Comparison of ENCODE assay signal across 18 cellular contexts in genomic region chr5:74589204-74590056, GRCh38.
"Had no signal": no experiment of that assay in that cellular context is flagged by ENCODE, and none has a peak within 500 bp of the region (broad histone marks: within the 10 kb centered on the region; RNA-seq: fewer than 3 reads in every experiment).

No MANE protein-coding gene starts in this region.

- H3K36me3 Mint-ChIP-seq: activated naive CD8-positive, alpha-beta T cell treated with anti-CD3 and anti-CD28 coated beads for 36 hours had no signal

- H3K9me3 Mint-ChIP-seq: activated naive CD8-positive, alpha-beta T cell treated with anti-CD3 and anti-CD28 coated beads for 36 hours; activated T-cell treated with anti-CD3 and anti-CD28 coated beads, Interleukin-2, amount 50 U/mL, for 72 hours; stimulated activated naive CD8-positive, alpha-beta T cell treated with anti-CD3 and anti-CD28 coated beads, Interleukin-15, amount 100 ng/mL, for 72 hours; T-helper 2 cell treated with Interferon-gamma antibody and Interleukin-4, amounts not matched to agents 5 μg/mL and 100 μg/mL, for 36 hours had no signal

- H3K27ac Mint-ChIP-seq: activated naive CD8-positive, alpha-beta T cell treated with anti-CD3 and anti-CD28 coated beads for 36 hours; activated T-cell treated with anti-CD3 and anti-CD28 coated beads, Interleukin-2, amount 50 U/mL, for 72 hours; stimulated activated naive CD8-positive, alpha-beta T cell treated with anti-CD3 and anti-CD28 coated beads, Interleukin-15, amount 100 ng/mL, for 72 hours; T-helper 2 cell treated with Interferon-gamma antibody and Interleukin-4, amounts not matched to agents 5 μg/mL and 100 μg/mL, for 36 hours had no signal

- H3K27me3 ChIP-seq: breast epithelium, esophagus muscularis mucosa, pancreas, uterus had no signal

- H3K4me1 ChIP-seq: breast epithelium, uterus had no signal

- H3K4me3 Mint-ChIP-seq: activated naive CD8-positive, alpha-beta T cell treated with anti-CD3 and anti-CD28 coated beads for 36 hours; activated T-cell treated with anti-CD3 and anti-CD28 coated beads, Interleukin-2, amount 50 U/mL, for 72 hours; stimulated activated naive CD8-positive, alpha-beta T cell treated with anti-CD3 and anti-CD28 coated beads, Interleukin-15, amount 100 ng/mL, for 72 hours; T-helper 2 cell treated with Interferon-gamma antibody and Interleukin-4, amounts not matched to agents 5 μg/mL and 100 μg/mL, for 36 hours had no signal

- DNase-seq: activated CD4-positive, alpha-beta T cell treated with anti-CD3 and anti-CD28 coated beads for 1 hour; activated CD4-positive, alpha-beta T cell treated with anti-CD3 and anti-CD28 coated beads, Interleukin-2, amount 50 U/mL, for 48 hours; activated gamma-delta T cell treated with Interleukin-2 at 50 U/mL for 16 hours; activated naive CD8-positive, alpha-beta T cell treated with anti-CD3 and anti-CD28 coated beads for 36 hours; activated T-cell treated with anti-CD3 and anti-CD28 coated beads, Interleukin-2, amount 50 U/mL, for 72 hours; anterior cingulate cortex; glutamatergic neuron; left ventricle myocardium inferior; mesenchymal stem cell; pancreas; retina; stimulated activated CD4-positive, alpha-beta T cell treated with anti-CD3 and anti-CD28 coated beads, Interleukin-4, amount 100 ng/mL, for 4 hours; stimulated activated naive CD8-positive, alpha-beta T cell treated with anti-CD3 and anti-CD28 coated beads, Interleukin-15, amount 100 ng/mL, for 72 hours; uterus had no signal

- FAIRE-seq: pancreas had no signal

- H3K36me3 ChIP-seq: breast epithelium, esophagus muscularis mucosa, left ventricle myocardium inferior, pancreas, thoracic aorta, uterus had no signal

- H3K27ac ChIP-seq: breast epithelium, esophagus muscularis mucosa, left ventricle myocardium inferior, pancreas, thoracic aorta, uterus had no signal

- H3K4me3 ChIP-seq: breast epithelium, esophagus muscularis mucosa, left ventricle myocardium inferior, pancreas, thoracic aorta, uterus had no signal

- ATAC-seq: activated T-cell treated with anti-CD3 and anti-CD28 coated beads, Interleukin-2, amount 50 U/mL, for 72 hours; stimulated activated naive CD8-positive, alpha-beta T cell treated with anti-CD3 and anti-CD28 coated beads, Interleukin-15, amount 100 ng/mL, for 72 hours had no signal

- H3K9me3 ChIP-seq: breast epithelium, esophagus muscularis mucosa, left ventricle myocardium inferior, pancreas, thoracic aorta, uterus had no signal
